Comparison of ENCODE assay signal across 22 cellular contexts in the genomic region with DNA sequence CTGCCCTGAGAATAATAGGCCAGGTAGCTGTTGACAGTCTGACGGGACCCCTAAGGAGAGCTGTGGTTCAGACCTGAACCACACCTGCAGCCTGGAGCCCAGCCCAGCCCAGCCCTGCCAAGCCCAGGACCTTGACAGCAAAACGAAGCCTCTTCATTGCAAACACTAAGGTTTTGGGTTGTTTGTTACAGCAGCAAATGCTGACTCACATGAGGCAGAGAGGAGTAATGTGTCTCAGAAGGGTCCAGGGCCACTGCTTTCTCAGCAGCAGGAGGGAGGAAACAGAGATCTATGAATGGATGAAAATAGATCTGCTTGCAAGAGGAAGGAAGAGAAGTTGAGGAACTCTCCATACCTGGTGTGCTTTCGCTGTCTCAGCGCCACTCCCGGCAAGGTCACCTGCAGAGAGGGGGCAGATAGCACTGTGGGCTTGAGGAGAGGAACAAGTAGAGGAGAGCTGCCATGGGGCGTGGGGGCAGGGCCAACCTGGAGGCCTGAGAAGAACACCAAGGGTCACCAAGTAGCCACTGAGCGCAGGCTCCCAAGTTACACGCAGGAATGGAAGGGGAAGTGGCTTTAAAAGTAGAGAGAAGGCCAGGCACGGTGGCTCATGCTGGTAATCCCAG.
"Had no signal": no experiment of that assay in that cellular context is flagged by ENCODE, and none has a peak within 500 bp of the region (broad histone marks: within the 10 kb centered on the region; RNA-seq: fewer than 3 reads in every experiment).

No MANE protein-coding gene starts in this region.

- H3K4me3 ChIP-seq: colonic mucosa, lower lobe of right lung, tibial nerve, uterus had no signal

- FAIRE-seq: keratinocyte had no signal

- H3K9me3 ChIP-seq: colonic mucosa, lower lobe of right lung, tibial nerve, uterus had no signal

- H3K36me3 ChIP-seq: brain microvascular endothelial cell, colonic mucosa, lower lobe of right lung, tibial nerve, uterus had no signal

- H3K27ac ChIP-seq: brain microvascular endothelial cell, colonic mucosa, foreskin keratinocyte, lower lobe of right lung, tibial nerve, uterus had no signal

- DNase-seq: activated CD4-positive, alpha-beta T cell treated with anti-CD3 and anti-CD28 coated beads, Interleukin-2, amount 10 ng/mL, durations not matched to agents 7 days and 5 days; activated CD8-positive, alpha-beta T cell treated with anti-CD3 and anti-CD28 coated beads, Interleukin-2, amount 10 ng/mL, durations not matched to agents 7 days and 5 days; activated naive CD4-positive, alpha-beta T cell treated with anti-CD3 and anti-CD28 coated beads for 36 hours; activated T-cell treated with anti-CD3 and anti-CD28 coated beads, Interleukin-2, amount 50 U/mL, for 24 hours; anterior cingulate cortex; brain microvascular endothelial cell; central memory CD4-positive, alpha-beta T cell; colonic mucosa; foreskin keratinocyte; hypothalamus; lower lobe of right lung; occipital lobe; posterior cingulate gyrus; retina; stimulated activated CD4-positive, alpha-beta T cell treated with anti-CD3 and anti-CD28 coated beads, Interleukin-12 subunit alpha, Interleukin-12 subunit beta, amount 100 ng/mL, for 4 hours; stimulated activated CD4-positive, alpha-beta T cell treated with anti-CD3 and anti-CD28 coated beads, Interleukin-1b, Interleukin-23, amount 100 ng/mL, for 48 hours; stimulated activated CD8-positive, alpha-beta memory T cell treated with anti-CD3 and anti-CD28 coated beads, Interleukin-4, amount 100 ng/mL, for 48 hours; stimulated activated naive CD4-positive, alpha-beta T cell treated with Interleukin-2 at 50 U/mL for 16 hours; uterus had no signal

- H3K27me3 ChIP-seq: brain microvascular endothelial cell, colonic mucosa, foreskin keratinocyte, tibial nerve, uterus had no signal

- ATAC-seq: activated CD4-positive, CD25-positive, alpha-beta regulatory T cell treated with anti-CD3 and anti-CD28 coated beads, Interleukin-2, amount 50 U/mL, for 24 hours; activated CD8-positive, alpha-beta T cell treated with anti-CD3 and anti-CD28 coated beads, Interleukin-2, amount 10 ng/mL, durations not matched to agents 7 days and 5 days; foreskin keratinocyte had no signal

- H3K4me1 ChIP-seq: colonic mucosa, foreskin keratinocyte, lower lobe of right lung, tibial nerve, uterus had no signal
